Comparison of ENCODE assay signal across 16 cellular contexts in the genomic region with DNA sequence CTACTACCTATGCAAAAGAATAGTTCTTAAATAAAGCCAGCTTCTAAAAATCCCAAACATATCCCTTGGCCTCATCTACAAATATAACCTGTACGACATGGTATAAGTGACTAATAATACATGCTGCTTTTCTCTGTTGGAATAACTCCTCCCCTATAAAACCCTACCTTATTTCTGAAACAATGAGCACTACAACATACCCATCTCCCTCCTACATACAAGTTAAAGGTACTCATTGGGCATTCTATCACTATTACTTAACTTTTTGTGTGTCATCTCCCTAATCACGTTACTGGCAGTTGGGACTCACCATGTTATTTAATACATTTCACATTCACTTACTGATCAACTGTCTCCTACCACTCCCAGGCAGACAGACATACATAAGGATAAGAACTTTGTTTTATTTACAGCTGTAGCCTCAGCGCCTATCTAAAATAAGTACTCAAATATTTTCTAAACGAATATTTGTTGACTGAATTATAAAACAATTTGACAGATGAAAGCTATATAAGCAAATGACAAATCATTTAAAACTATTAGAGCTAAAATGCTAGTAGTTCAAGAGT. TPM values are rescaled to one million over a fixed set of nuclear protein-coding genes. Genes with fewer than 3 reads are reported as not detected.
"Had no signal": no experiment of that assay in that cellular context is flagged by ENCODE, and none has a peak within 500 bp of the region (broad histone marks: within the 10 kb centered on the region; RNA-seq: fewer than 3 reads in every experiment).

No MANE protein-coding gene starts in this region.

- H3K27ac ChIP-seq: adrenal gland, foreskin keratinocyte, parathyroid adenoma, thyroid gland, uterus had no signal

- H3K9me3 ChIP-seq: adrenal gland, thyroid gland, uterus had no signal

- H3K4me3 ChIP-seq: adrenal gland, thyroid gland, uterus had no signal

- H3K36me3 ChIP-seq: uterus had no signal

- H2AFZ ChIP-seq: parathyroid adenoma had no signal

- H3K9me3 Mint-ChIP-seq: activated B cell treated with CpG ODN at 0.5 μM for 24 hours, immature natural killer cell had no signal

- FAIRE-seq: colon, TTC549 had no signal

- H3K27me3 Mint-ChIP-seq: activated B cell treated with CpG ODN at 0.5 μM for 24 hours; stimulated activated naive B cell treated with anti-CD40 and anti-IgM and Interleukin-4, amounts not matched to agents 10 μg/mL and 1 μg/mL and 100 μg/mL, for 72 hours had no signal

- H3K4me3 Mint-ChIP-seq: activated B cell treated with CpG ODN at 0.5 μM for 24 hours; stimulated activated naive B cell treated with anti-CD40 and anti-IgM and Interleukin-4, amounts not matched to agents 10 μg/mL and 1 μg/mL and 100 μg/mL, for 72 hours had no signal

- H3K27ac Mint-ChIP-seq: activated B cell treated with CpG ODN at 0.5 μM for 24 hours; stimulated activated naive B cell treated with anti-CD40 and anti-IgM and Interleukin-4, amounts not matched to agents 10 μg/mL and 1 μg/mL and 100 μg/mL, for 72 hours had no signal

- H3K27me3 ChIP-seq: adrenal gland, foreskin keratinocyte, thyroid gland, uterus had no signal

- DNase-seq: activated B cell treated with CpG ODN at 0.5 μM for 24 hours; activated CD4-positive, alpha-beta T cell treated with anti-CD3 and anti-CD28 coated beads, Interleukin-2, amount 50 U/mL, for 1 hour; activated naive CD4-positive, alpha-beta T cell; adrenal gland; foreskin keratinocyte; head of caudate nucleus; immature natural killer cell; midbrain; retina; stimulated activated CD4-positive, alpha-beta T cell treated with anti-CD3 and anti-CD28 coated beads, Interleukin-4, amount 100 ng/mL, for 1 hour; stimulated activated naive B cell treated with anti-CD40 and anti-IgM and Interleukin-4, amounts not matched to agents 10 μg/mL and 1 μg/mL and 100 μg/mL, for 72 hours; thyroid gland; uterus had no signal

- H3K9ac ChIP-seq: parathyroid adenoma had no signal

RNA-seq across cellular contexts. Expression of gene COL23A1, which starts 32.6 kb away (rescaled TPM):
- total RNA-seq: activated B cell treated with CpG ODN at 0.5 μM for 24 hours had no signal
